Comparison of ENCODE assay signal across 18 cellular contexts in the genomic region with DNA sequence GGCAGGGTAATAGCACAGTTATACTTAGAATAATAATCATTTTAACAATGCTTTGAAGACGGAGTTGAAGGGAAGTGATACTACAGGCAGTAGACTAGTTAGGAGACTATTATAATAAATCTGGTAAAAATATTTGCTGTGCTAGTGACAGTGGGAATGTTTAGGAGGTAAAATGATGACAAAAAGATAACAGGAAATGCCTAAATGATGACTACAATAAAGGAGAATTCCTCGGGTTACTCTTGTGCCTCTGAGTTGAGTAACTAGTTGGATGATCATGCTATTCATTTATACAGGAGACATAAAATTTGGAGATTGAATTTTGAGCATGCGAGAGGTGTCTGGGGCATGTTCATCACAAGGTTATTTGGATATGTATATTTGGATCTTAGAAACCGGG.
DNase-seq lines count a peak whose midpoint lies in the region; ATAC-seq and TF ChIP-seq lines count a peak whose summit lies in the region.
"Had no signal": no experiment of that assay in that cellular context is flagged by ENCODE, and none has a peak within 500 bp of the region (broad histone marks: within the 10 kb centered on the region; RNA-seq: fewer than 3 reads in every experiment).

No MANE protein-coding gene starts in this region.

- H3K27ac ChIP-seq in tibial artery, result no peak overlapping the region
- H3K27ac ChIP-seq: heart left ventricle, prostate gland had no signal

- H3K9me3 ChIP-seq in tibial artery, result no peaks in the 10 kb centered on the region
- H3K9me3 ChIP-seq: prostate gland had no signal

- DNase-seq in EL (peak; percentile 87), NCI-H226 (peak; percentile 24), choroid plexus epithelial cell (ENCODE audit: low read depth) (peak; percentile 60), non-pigmented ciliary epithelial cell (ENCODE audit: low read depth) (peak; percentile 15), DMS53 (lab: John Stamatoyannopoulos, UW) (no peak), HuH-7 (ENCODE audit: low spot score) (no peak), tibial artery (no peak)
- DNase-seq: activated naive CD4-positive, alpha-beta T cell treated with anti-CD3 and anti-CD28 coated beads, Interleukin-2, amount 10 ng/mL, durations not matched to agents 7 days and 5 days; C1 segment of cervical spinal cord; DMS153; erythroblast; heart left ventricle; NCI-H2081; NCI-H526 treated with DMSO at 0.1 percent for 48 hours; nephron progenitor cell had no signal

- TF ChIP-seq CTCF in choroid plexus epithelial cell (conservative IDR thresholded peaks at IDR 0.05; ENCODE audit: low read depth, low read length), result no peak
- TF ChIP-seq CTCF in tibial artery (IDR thresholded peaks at IDR 0.05), result no peak

- no peak overlapping the region for H3K4me3 ChIP-seq in choroid plexus epithelial cell (ENCODE audit: low read depth, low read length)
- no peak overlapping the region for H3K4me3 ChIP-seq in tibial artery
- H3K4me3 ChIP-seq: heart left ventricle, prostate gland had no signal

- no peaks in the 10 kb centered on the region for H3K4me1 ChIP-seq in tibial artery
- H3K4me1 ChIP-seq: heart left ventricle, prostate gland had no signal

- intact Hi-C loops in tibial artery (cut with DNase I; ENCODE audit: low total_unique reads), result no loop called here

- no peaks in the 10 kb centered on the region for H3K27me3 ChIP-seq in tibial artery
- H3K27me3 ChIP-seq: heart left ventricle had no signal

- no peak for ATAC-seq in HG03439 (IDR thresholded peaks at IDR 0.05; ENCODE audit: unreplicated experiment)
- ATAC-seq: heart left ventricle, HepG2 had no signal

- no peaks in the 10 kb centered on the region for H3K36me3 ChIP-seq in tibial artery
- H3K36me3 ChIP-seq: heart left ventricle, prostate gland had no signal

Comparison
In these comparisons a context has a peak if more than half of its experiments do, and no peak if none do; other contexts are left out.
1. DNase-seq: peak in EL (single experiment), NCI-H226 (single experiment), choroid plexus epithelial cell (single experiment) and non-pigmented ciliary epithelial cell (single experiment); none in DMS53 (single experiment), HuH-7 (single experiment) and tibial artery (0 of 2).